In the genomic region with DNA sequence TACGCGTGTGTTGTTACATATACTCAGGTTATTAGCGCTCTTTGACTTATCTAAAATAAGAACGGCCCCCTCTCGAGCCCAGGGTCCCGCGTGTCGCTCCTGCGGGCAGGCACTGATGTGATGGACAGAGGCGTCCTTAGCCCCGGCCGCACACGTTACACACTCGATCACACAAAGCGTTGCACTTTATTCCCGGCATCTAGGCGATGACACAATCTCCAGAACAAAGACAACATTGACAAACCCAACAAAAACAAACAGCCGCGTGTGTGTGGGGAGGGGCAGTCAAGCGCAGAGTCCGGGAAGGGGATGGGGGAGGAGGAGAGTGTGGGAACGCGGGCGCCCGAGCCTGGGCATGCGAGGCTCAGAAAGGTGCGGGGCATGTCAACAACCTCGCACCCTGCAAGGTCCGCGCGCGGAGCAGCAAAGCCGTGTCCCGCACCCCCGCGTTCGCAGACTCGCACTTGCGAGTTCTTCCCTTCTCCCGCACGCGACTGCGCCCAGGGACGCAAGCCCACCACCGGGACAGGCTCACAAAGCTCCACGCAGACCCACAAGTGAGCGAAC, we compare ENCODE assay signal across 1 cellular context.
A peak's percentile ranks its signal among the peaks of the same experiment; 100 is the strongest.
TF ChIP-seq lines count a peak whose summit lies in the region.

No MANE protein-coding gene starts in this region.

TF ChIP-seq in HEK293, 187 proteins besides CTCF, POLR2A, EP300 and RAD21 (continued from another document and continues in another):
- TF ChIP-seq, protein P1, sequence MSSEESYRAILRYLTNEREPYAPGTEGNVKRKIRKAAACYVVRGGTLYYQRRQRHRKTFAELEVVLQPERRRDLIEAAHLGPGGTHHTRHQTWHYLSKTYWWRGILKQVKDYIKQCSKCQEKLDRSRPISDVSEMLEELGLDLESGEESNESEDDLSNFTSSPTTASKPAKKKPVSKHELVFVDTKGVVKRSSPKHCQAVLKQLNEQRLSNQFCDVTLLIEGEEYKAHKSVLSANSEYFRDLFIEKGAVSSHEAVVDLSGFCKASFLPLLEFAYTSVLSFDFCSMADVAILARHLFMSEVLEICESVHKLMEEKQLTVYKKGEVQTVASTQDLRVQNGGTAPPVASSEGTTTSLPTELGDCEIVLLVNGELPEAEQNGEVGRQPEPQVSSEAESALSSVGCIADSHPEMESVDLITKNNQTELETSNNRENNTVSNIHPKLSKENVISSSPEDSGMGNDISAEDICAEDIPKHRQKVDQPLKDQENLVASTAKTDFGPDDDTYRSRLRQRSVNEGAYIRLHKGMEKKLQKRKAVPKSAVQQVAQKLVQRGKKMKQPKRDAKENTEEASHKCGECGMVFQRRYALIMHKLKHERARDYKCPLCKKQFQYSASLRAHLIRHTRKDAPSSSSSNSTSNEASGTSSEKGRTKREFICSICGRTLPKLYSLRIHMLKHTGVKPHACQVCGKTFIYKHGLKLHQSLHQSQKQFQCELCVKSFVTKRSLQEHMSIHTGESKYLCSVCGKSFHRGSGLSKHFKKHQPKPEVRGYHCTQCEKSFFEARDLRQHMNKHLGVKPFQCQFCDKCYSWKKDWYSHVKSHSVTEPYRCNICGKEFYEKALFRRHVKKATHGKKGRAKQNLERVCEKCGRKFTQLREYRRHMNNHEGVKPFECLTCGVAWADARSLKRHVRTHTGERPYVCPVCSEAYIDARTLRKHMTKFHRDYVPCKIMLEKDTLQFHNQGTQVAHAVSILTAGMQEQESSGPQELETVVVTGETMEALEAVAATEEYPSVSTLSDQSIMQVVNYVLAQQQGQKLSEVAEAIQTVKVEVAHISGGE (tag by site-specific recombination; conservative IDR thresholded peaks at IDR 0.05; ENCODE audit: low read depth), result peak; percentile 38; the same call in 1 of the 2 replicates
- TF ChIP-seq ZNF707 (tag by site-specific recombination; IDR thresholded peaks at IDR 0.05) (no peak), ZNF175 (tag by site-specific recombination; IDR thresholded peaks at IDR 0.05) (no peak), ZNF585B (tag by site-specific recombination; IDR thresholded peaks at IDR 0.05) (no peak), ZNF623 (tag by site-specific recombination; IDR thresholded peaks at IDR 0.05) (no peak; the same call in 1 of the 2 replicates), ZNF324 (tag by site-specific recombination; IDR thresholded peaks at IDR 0.05) (0 out of 2 replicates have a peak, but pooled peaks have one; percentile 24), MZF1 (tag by site-specific recombination; IDR thresholded peaks at IDR 0.05; ENCODE audit: borderline replicate concordance) (peak; percentile 55; the same call in 1 of the 2 replicates), ZNF544 (tag by site-specific recombination; IDR thresholded peaks at IDR 0.05) (no peak), ZFHX2 (tag by site-specific recombination; conservative IDR thresholded peaks at IDR 0.05) (peak; percentile 90), ZNF624 (tag by site-specific recombination; IDR thresholded peaks at IDR 0.05) (no peak), BCL11A (tag by site-specific recombination; IDR thresholded peaks at IDR 0.05; ENCODE audit: low read depth) (peak; percentile 77; the same call in 1 of the 2 replicates), ZNF202 (tag by site-specific recombination; IDR thresholded peaks at IDR 0.05; ENCODE audit: borderline replicate concordance) (no peak), KLF7 (tag by site-specific recombination; IDR thresholded peaks at IDR 0.05; ENCODE audit: borderline replicate concordance) (peak; percentile 69), SP7 (tag by site-specific recombination; IDR thresholded peaks at IDR 0.05) (peak; percentile 76), ZNF350 (tag by site-specific recombination; IDR thresholded peaks at IDR 0.05) (no peak), ZSCAN30 (tag by site-specific recombination; IDR thresholded peaks at IDR 0.05) (no peak), ZNF777 (tag by site-specific recombination; IDR thresholded peaks at IDR 0.05; ENCODE audit: borderline replicate concordance) (no peak), ZNF830 (tag by site-specific recombination; IDR thresholded peaks at IDR 0.05; ENCODE audit: low read depth) (no peak), ZNF404 (tag by site-specific recombination; IDR thresholded peaks at IDR 0.05) (no peak), ZNF146 (tag by site-specific recombination; IDR thresholded peaks at IDR 0.05) (peak; percentile 31; the same call in 1 of the 2 replicates), EGR2 (tag by site-specific recombination; IDR thresholded peaks at IDR 0.05; ENCODE audit: low read depth) (peak; percentile 89), FEZF1 (tag by site-specific recombination; IDR thresholded peaks at IDR 0.05) (peak; percentile 83), RBAK (tag by site-specific recombination; IDR thresholded peaks at IDR 0.05) (no peak), GLI4 (tag by site-specific recombination; IDR thresholded peaks at IDR 0.05) (0 out of 2 replicates have a peak, but pooled peaks have one; percentile 55), ZNF16 (tag by site-specific recombination; IDR thresholded peaks at IDR 0.05; ENCODE audit: low read depth) (no peak)
- TF ChIP-seq, protein P2, sequence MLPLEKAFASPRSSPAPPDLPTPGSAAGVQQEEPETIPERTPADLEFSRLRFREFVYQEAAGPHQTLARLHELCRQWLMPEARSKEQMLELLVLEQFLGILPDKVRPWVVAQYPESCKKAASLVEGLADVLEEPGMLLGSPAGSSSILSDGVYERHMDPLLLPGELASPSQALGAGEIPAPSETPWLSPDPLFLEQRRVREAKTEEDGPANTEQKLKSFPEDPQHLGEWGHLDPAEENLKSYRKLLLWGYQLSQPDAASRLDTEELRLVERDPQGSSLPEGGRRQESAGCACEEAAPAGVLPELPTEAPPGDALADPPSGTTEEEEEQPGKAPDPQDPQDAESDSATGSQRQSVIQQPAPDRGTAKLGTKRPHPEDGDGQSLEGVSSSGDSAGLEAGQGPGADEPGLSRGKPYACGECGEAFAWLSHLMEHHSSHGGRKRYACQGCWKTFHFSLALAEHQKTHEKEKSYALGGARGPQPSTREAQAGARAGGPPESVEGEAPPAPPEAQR (tag by site-specific recombination; IDR thresholded peaks at IDR 0.05), result peak; percentile 46; the same call in 1 of the 2 replicates
- TF ChIP-seq, protein P3, sequence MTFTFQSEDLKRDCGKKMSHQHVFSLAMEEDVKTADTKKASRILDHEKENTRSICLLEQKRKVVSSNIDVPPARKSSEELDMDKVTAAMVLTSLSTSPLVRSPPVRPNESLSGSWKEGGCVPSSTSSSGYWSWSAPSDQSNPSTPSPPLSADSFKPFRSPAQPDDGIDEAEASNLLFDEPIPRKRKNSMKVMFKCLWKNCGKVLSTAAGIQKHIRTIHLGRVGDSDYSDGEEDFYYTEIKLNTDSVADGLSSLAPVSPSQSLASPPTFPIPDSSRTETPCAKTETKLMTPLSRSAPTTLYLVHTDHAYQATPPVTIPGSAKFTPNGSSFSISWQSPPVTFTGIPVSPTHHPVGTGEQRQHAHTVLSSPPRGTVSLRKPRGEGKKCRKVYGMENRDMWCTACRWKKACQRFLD (tag by site-specific recombination; IDR thresholded peaks at IDR 0.05), result no peak
- TF ChIP-seq, protein P4, sequence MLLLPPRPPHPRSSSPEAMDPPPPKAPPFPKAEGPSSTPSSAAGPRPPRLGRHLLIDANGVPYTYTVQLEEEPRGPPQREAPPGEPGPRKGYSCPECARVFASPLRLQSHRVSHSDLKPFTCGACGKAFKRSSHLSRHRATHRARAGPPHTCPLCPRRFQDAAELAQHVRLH (tag by site-specific recombination; IDR thresholded peaks at IDR 0.05), result 0 out of 2 replicates have a peak, but pooled peaks have one; percentile 41
- TF ChIP-seq, protein P5, sequence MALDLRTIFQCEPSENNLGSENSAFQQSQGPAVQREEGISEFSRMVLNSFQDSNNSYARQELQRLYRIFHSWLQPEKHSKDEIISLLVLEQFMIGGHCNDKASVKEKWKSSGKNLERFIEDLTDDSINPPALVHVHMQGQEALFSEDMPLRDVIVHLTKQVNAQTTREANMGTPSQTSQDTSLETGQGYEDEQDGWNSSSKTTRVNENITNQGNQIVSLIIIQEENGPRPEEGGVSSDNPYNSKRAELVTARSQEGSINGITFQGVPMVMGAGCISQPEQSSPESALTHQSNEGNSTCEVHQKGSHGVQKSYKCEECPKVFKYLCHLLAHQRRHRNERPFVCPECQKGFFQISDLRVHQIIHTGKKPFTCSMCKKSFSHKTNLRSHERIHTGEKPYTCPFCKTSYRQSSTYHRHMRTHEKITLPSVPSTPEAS (tag by site-specific recombination; IDR thresholded peaks at IDR 0.05), result peak; percentile 42; the same call in 1 of the 2 replicates
- TF ChIP-seq, protein P6, sequence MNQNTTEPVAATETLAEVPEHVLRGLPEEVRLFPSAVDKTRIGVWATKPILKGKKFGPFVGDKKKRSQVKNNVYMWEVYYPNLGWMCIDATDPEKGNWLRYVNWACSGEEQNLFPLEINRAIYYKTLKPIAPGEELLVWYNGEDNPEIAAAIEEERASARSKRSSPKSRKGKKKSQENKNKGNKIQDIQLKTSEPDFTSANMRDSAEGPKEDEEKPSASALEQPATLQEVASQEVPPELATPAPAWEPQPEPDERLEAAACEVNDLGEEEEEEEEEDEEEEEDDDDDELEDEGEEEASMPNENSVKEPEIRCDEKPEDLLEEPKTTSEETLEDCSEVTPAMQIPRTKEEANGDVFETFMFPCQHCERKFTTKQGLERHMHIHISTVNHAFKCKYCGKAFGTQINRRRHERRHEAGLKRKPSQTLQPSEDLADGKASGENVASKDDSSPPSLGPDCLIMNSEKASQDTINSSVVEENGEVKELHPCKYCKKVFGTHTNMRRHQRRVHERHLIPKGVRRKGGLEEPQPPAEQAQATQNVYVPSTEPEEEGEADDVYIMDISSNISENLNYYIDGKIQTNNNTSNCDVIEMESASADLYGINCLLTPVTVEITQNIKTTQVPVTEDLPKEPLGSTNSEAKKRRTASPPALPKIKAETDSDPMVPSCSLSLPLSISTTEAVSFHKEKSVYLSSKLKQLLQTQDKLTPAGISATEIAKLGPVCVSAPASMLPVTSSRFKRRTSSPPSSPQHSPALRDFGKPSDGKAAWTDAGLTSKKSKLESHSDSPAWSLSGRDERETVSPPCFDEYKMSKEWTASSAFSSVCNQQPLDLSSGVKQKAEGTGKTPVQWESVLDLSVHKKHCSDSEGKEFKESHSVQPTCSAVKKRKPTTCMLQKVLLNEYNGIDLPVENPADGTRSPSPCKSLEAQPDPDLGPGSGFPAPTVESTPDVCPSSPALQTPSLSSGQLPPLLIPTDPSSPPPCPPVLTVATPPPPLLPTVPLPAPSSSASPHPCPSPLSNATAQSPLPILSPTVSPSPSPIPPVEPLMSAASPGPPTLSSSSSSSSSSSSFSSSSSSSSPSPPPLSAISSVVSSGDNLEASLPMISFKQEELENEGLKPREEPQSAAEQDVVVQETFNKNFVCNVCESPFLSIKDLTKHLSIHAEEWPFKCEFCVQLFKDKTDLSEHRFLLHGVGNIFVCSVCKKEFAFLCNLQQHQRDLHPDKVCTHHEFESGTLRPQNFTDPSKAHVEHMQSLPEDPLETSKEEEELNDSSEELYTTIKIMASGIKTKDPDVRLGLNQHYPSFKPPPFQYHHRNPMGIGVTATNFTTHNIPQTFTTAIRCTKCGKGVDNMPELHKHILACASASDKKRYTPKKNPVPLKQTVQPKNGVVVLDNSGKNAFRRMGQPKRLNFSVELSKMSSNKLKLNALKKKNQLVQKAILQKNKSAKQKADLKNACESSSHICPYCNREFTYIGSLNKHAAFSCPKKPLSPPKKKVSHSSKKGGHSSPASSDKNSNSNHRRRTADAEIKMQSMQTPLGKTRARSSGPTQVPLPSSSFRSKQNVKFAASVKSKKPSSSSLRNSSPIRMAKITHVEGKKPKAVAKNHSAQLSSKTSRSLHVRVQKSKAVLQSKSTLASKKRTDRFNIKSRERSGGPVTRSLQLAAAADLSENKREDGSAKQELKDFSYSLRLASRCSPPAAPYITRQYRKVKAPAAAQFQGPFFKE (tag by site-specific recombination; IDR thresholded peaks at IDR 0.05; ENCODE audit: borderline replicate concordance), result no peak
- TF ChIP-seq, protein P7, sequence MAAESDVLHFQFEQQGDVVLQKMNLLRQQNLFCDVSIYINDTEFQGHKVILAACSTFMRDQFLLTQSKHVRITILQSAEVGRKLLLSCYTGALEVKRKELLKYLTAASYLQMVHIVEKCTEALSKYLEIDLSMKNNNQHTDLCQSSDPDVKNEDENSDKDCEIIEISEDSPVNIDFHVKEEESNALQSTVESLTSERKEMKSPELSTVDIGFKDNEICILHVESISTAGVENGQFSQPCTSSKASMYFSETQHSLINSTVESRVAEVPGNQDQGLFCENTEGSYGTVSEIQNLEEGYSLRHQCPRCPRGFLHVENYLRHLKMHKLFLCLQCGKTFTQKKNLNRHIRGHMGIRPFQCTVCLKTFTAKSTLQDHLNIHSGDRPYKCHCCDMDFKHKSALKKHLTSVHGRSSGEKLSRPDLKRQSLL (tag by site-specific recombination; IDR thresholded peaks at IDR 0.05), result peak; percentile 55; the same call in 1 of the 2 replicates
- TF ChIP-seq, protein P8, sequence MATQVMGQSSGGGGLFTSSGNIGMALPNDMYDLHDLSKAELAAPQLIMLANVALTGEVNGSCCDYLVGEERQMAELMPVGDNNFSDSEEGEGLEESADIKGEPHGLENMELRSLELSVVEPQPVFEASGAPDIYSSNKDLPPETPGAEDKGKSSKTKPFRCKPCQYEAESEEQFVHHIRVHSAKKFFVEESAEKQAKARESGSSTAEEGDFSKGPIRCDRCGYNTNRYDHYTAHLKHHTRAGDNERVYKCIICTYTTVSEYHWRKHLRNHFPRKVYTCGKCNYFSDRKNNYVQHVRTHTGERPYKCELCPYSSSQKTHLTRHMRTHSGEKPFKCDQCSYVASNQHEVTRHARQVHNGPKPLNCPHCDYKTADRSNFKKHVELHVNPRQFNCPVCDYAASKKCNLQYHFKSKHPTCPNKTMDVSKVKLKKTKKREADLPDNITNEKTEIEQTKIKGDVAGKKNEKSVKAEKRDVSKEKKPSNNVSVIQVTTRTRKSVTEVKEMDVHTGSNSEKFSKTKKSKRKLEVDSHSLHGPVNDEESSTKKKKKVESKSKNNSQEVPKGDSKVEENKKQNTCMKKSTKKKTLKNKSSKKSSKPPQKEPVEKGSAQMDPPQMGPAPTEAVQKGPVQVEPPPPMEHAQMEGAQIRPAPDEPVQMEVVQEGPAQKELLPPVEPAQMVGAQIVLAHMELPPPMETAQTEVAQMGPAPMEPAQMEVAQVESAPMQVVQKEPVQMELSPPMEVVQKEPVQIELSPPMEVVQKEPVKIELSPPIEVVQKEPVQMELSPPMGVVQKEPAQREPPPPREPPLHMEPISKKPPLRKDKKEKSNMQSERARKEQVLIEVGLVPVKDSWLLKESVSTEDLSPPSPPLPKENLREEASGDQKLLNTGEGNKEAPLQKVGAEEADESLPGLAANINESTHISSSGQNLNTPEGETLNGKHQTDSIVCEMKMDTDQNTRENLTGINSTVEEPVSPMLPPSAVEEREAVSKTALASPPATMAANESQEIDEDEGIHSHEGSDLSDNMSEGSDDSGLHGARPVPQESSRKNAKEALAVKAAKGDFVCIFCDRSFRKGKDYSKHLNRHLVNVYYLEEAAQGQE (tag by site-specific recombination; IDR thresholded peaks at IDR 0.05), result peak; percentile 42; the same call in 1 of the 2 replicates
- TF ChIP-seq, protein P9, sequence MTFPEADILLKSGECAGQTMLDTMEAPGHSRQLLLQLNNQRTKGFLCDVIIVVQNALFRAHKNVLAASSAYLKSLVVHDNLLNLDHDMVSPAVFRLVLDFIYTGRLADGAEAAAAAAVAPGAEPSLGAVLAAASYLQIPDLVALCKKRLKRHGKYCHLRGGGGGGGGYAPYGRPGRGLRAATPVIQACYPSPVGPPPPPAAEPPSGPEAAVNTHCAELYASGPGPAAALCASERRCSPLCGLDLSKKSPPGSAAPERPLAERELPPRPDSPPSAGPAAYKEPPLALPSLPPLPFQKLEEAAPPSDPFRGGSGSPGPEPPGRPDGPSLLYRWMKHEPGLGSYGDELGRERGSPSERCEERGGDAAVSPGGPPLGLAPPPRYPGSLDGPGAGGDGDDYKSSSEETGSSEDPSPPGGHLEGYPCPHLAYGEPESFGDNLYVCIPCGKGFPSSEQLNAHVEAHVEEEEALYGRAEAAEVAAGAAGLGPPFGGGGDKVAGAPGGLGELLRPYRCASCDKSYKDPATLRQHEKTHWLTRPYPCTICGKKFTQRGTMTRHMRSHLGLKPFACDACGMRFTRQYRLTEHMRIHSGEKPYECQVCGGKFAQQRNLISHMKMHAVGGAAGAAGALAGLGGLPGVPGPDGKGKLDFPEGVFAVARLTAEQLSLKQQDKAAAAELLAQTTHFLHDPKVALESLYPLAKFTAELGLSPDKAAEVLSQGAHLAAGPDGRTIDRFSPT (tag by site-specific recombination; IDR thresholded peaks at IDR 0.05), result peak; percentile 52; the same call in 1 of the 2 replicates
